Comparison of ENCODE assay signal across 1 cellular context in the genomic region with DNA sequence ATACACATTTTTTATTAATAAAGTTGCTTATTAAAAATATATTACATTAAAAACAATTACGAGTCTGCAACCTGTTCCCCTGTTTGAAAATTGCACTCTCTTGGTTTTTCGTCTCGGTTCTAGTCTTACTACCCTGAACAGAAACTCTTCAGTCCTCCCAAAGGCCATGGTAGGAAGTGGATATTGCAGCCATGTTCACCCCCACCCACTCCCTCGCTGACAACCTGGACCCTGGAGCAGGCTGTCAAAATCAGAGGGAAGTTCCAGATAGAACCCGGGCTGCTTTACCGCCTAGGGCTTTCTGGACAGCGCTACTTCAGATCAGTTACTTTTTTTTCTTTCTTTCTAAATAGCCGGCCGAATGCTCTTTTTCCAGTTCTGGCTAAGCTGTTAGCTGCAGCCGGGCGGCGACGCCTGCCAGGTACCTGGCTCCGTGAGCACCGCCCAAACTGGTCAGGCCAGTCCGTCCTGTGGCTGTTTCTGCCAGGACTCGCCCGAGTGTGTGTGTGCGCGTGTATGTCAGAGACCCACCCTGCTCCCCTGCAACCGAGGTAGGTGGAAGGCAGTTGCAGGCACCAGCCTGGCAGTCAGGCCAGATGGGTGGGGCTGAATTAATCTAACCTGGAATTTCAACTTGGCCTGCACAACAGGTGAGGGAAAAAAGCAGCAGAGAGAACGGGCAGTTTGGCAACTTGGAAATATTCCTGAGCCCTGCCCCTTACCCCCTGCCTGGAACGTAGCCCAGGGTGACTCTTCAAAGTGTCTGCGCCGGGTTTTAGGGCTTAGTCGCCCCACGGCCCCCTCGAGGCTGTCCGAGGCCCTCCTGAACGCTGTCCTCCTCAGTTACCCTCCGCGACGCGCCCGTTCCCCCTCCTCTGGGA.
TF ChIP-seq lines count a peak whose summit lies in the region.

No MANE protein-coding gene starts in this region.

TF ChIP-seq in HepG2, 621 proteins besides CTCF, POLR2A, EP300 and RAD21 (continued from another document):
- TF ChIP-seq, protein P1, sequence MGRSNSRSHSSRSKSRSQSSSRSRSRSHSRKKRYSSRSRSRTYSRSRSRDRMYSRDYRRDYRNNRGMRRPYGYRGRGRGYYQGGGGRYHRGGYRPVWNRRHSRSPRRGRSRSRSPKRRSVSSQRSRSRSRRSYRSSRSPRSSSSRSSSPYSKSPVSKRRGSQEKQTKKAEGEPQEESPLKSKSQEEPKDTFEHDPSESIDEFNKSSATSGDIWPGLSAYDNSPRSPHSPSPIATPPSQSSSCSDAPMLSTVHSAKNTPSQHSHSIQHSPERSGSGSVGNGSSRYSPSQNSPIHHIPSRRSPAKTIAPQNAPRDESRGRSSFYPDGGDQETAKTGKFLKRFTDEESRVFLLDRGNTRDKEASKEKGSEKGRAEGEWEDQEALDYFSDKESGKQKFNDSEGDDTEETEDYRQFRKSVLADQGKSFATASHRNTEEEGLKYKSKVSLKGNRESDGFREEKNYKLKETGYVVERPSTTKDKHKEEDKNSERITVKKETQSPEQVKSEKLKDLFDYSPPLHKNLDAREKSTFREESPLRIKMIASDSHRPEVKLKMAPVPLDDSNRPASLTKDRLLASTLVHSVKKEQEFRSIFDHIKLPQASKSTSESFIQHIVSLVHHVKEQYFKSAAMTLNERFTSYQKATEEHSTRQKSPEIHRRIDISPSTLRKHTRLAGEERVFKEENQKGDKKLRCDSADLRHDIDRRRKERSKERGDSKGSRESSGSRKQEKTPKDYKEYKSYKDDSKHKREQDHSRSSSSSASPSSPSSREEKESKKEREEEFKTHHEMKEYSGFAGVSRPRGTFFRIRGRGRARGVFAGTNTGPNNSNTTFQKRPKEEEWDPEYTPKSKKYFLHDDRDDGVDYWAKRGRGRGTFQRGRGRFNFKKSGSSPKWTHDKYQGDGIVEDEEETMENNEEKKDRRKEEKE (IDR thresholded peaks at IDR 0.05): no peak
- no peak; the same call in 1 of the 2 replicates for TF ChIP-seq SRY (CRISPR knock-in tag; IDR thresholded peaks at IDR 0.05)
- TF ChIP-seq SAFB2 (CRISPR knock-in tag; IDR thresholded peaks at IDR 0.05; ENCODE audit: borderline replicate concordance, low read depth): peak; percentile 84
- TF ChIP-seq SRF (IDR thresholded peaks at IDR 0.05; ENCODE audit: low read depth, low read length): no peak
- no peak for TF ChIP-seq ZNF557 (CRISPR knock-in tag; IDR thresholded peaks at IDR 0.05)
- no peak for TF ChIP-seq CHD2 (IDR thresholded peaks at IDR 0.05; ENCODE audit: low read depth, low read length)
- no peak for TF ChIP-seq ZNF589 (CRISPR knock-in tag; conservative IDR thresholded peaks at IDR 0.05)
- TF ChIP-seq HHEX (CRISPR knock-in tag; IDR thresholded peaks at IDR 0.05): 0 out of 2 replicates have a peak, but pooled peaks have one; percentile 33
- TF ChIP-seq REPIN1 (CRISPR knock-in tag; IDR thresholded peaks at IDR 0.05; ENCODE audit: borderline replicate concordance, low read depth): peak; percentile 29; the same call in 1 of the 2 replicates
- TF ChIP-seq, protein P2, sequence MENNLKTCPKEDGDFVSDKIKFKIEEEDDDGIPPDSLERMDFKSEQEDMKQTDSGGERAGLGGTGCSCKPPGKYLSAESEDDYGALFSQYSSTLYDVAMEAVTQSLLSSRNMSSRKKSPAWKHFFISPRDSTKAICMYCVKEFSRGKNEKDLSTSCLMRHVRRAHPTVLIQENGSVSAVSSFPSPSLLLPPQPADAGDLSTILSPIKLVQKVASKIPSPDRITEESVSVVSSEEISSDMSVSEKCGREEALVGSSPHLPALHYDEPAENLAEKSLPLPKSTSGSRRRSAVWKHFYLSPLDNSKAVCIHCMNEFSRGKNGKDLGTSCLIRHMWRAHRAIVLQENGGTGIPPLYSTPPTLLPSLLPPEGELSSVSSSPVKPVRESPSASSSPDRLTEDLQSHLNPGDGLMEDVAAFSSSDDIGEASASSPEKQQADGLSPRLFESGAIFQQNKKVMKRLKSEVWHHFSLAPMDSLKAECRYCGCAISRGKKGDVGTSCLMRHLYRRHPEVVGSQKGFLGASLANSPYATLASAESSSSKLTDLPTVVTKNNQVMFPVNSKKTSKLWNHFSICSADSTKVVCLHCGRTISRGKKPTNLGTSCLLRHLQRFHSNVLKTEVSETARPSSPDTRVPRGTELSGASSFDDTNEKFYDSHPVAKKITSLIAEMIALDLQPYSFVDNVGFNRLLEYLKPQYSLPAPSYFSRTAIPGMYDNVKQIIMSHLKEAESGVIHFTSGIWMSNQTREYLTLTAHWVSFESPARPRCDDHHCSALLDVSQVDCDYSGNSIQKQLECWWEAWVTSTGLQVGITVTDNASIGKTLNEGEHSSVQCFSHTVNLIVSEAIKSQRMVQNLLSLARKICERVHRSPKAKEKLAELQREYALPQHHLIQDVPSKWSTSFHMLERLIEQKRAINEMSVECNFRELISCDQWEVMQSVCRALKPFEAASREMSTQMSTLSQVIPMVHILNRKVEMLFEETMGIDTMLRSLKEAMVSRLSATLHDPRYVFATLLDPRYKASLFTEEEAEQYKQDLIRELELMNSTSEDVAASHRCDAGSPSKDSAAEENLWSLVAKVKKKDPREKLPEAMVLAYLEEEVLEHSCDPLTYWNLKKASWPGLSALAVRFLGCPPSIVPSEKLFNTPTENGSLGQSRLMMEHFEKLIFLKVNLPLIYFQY (CRISPR knock-in tag; IDR thresholded peaks at IDR 0.05; ENCODE audit: borderline replicate concordance): no peak
- TF ChIP-seq TGIF2 (CRISPR knock-in tag; IDR thresholded peaks at IDR 0.05): peak; percentile 69; the same call in 1 of the 2 replicates
- peak; percentile 45; the same call in 1 of the 2 replicates for TF ChIP-seq ZNF766 (CRISPR knock-in tag; IDR thresholded peaks at IDR 0.05; ENCODE audit: borderline replicate concordance)
TF ChIP-seq in HepG2: peak in this region for 114.
